In the genomic region with DNA sequence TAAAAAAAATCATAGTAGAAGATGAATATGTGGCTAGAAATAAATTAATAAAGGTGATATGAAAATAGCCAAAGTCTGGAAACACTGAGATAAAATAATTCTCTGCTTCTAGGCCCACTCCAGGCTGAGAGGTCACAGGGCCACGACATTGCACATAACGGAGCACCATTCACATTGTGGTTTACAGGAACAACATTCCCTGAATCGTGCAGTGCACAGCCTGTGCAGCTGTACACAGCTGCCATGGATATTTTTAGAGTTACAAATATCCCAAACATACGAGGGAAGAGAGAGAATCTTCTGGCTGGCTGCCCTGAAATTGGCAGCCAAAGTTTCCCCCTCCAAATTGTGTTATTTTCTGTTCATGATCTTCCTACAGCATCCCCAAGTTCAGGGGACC, we compare ENCODE assay signal across 23 cellular contexts.
"Had no signal": no experiment of that assay in that cellular context is flagged by ENCODE, and none has a peak within 500 bp of the region (broad histone marks: within the 10 kb centered on the region; RNA-seq: fewer than 3 reads in every experiment).

No MANE protein-coding gene starts in this region.

- H3K27ac Mint-ChIP-seq: activated CD4-positive, alpha-beta T cell treated with anti-CD3 and anti-CD28 coated beads for 36 hours; activated T-cell treated with anti-CD3 and anti-CD28 coated beads, Interleukin-2, amount 50 U/mL, for 72 hours; T-helper 1 cell treated with Interleukin-12 subunit alpha and Interleukin-12 subunit beta and Interleukin-4 antibody, amounts not matched to agents 30 μg/mL and 1 μg/mL, for 36 hours had no signal

- H3K4me1 ChIP-seq: SJSA1 had no signal

- ATAC-seq: activated CD4-positive, alpha-beta T cell treated with anti-CD3 and anti-CD28 coated beads for 36 hours; activated T-cell treated with anti-CD3 and anti-CD28 coated beads, Interleukin-2, amount 50 U/mL, for 72 hours; Panc1; SK-N-SH treated with all-trans-retinoic acid at 6 μM for 48 hours had no signal

- H3K27me3 ChIP-seq: brain microvascular endothelial cell, cardiac muscle cell, SJSA1 had no signal

- H3K27me3 Mint-ChIP-seq: activated CD4-positive, alpha-beta T cell treated with anti-CD3 and anti-CD28 coated beads for 36 hours had no signal

- DNase-seq: activated CD4-positive, alpha-beta T cell treated with anti-CD3 and anti-CD28 coated beads for 36 hours; activated CD4-positive, alpha-beta T cell treated with anti-CD3 and anti-CD28 coated beads, Interleukin-2, amount 50 U/mL, for 4 hours; activated CD8-positive, alpha-beta memory T cell treated with anti-CD3 and anti-CD28 coated beads for 24 hours; activated naive CD4-positive, alpha-beta T cell treated with anti-CD3 and anti-CD28 coated beads, Interleukin-2, amount 50 U/mL, for 16 hours; activated T-cell treated with anti-CD3 and anti-CD28 coated beads, Interleukin-2, amount 50 U/mL, for 72 hours; brain microvascular endothelial cell; cerebellar nuclear complex; MM.1S; NCI-H1105; NCI-H1436 treated with DMSO at 0.1 percent for 48 hours; NCI-H187; NCI-H2081; NCI-H510A treated with DMSO at 0.1 percent for 48 hours; NCI-H69; NK-92 treated with Interleukin-12 subunit alpha and Interleukin-12 subunit beta, amount 100 ng/mL, for 24 hours; SHP77; WERI-Rb-1 had no signal

- H3K36me3 ChIP-seq: brain microvascular endothelial cell, cardiac muscle cell, SJSA1, WERI-Rb-1 had no signal

- H3K27ac ChIP-seq: brain microvascular endothelial cell, cardiac muscle cell, RWPE1, SJSA1, WERI-Rb-1 had no signal

- H3K4me3 ChIP-seq: cardiac muscle cell, SJSA1 had no signal

- H3K4me3 Mint-ChIP-seq: activated CD4-positive, alpha-beta T cell treated with anti-CD3 and anti-CD28 coated beads for 36 hours; activated T-cell treated with anti-CD3 and anti-CD28 coated beads, Interleukin-2, amount 50 U/mL, for 72 hours; T-helper 1 cell treated with Interleukin-12 subunit alpha and Interleukin-12 subunit beta and Interleukin-4 antibody, amounts not matched to agents 30 μg/mL and 1 μg/mL, for 36 hours had no signal

- H3K9me3 ChIP-seq: SJSA1 had no signal
